Comparison of ENCODE assay signal across 30 cellular contexts in the genomic region with DNA sequence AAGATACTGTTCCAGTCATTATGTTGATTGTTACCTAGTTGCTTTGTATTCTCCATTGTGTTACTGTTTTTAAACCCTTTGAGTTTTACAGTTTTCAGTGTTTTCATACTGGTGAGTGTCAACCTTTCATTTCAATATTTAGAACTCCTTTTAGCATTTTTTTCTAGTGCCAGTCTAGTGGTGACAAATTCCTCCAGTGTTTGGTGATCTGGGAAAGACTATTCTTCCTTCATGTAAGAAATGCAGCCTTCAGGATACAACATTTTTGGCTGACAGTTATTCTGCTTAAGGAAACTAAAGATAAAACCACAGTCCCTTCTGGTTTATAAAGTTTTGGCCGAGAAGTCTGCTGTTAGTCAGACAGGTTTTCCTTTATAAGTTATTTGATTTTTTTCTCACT.
A peak's percentile ranks its signal among the peaks of the same experiment; 100 is the strongest.
DNase-seq lines count a peak whose midpoint lies in the region; ATAC-seq, FAIRE-seq and TF ChIP-seq lines count a peak whose summit lies in the region.
"Had no signal": no experiment of that assay in that cellular context is flagged by ENCODE, and none has a peak within 500 bp of the region (broad histone marks: within the 10 kb centered on the region; RNA-seq: fewer than 3 reads in every experiment).

No MANE protein-coding gene starts in this region.

- POLR2A ChIA-PET in HepG2 (lab: Yijun Ruan, JAX), result no interaction called here
- POLR2A ChIA-PET in HEK293 (lab: Yijun Ruan, JAX), result no interaction called here

- H3K4me1 ChIP-seq in HepG2 (ENCODE audit: insufficient read depth, low read length) (no peaks in the 10 kb centered on the region), right lobe of liver (no peaks in the 10 kb centered on the region), HEK293 (ENCODE audit: control insufficient read depth, insufficient read depth, low read length) (no peaks in the 10 kb centered on the region)
- H3K4me1 ChIP-seq: A549; BE2C; BLaER1; BLaER1 treated with 17β-estradiol and CSF1 and Interleukin-3, amounts not matched to agents 10 nM and 100 nM; Caco-2 had no signal

- no peak overlapping the region for H3K4me2 ChIP-seq in HepG2 (ENCODE audit: low read depth, low read length)
- H3K4me2 ChIP-seq: A549; BLaER1; BLaER1 treated with 17β-estradiol and CSF1 and Interleukin-3, amounts not matched to agents 10 nM and 100 nM had no signal

- H3K27ac ChIP-seq in HepG2 (ENCODE audit: extremely low read length, insufficient read depth, low read length) (no peak overlapping the region), right lobe of liver (no peak overlapping the region), HEK293 (ENCODE audit: extremely low read depth, low read depth, low read length) (no peak overlapping the region)
- H3K27ac ChIP-seq: 22Rv1; A549; BLaER1; BLaER1 treated with 17β-estradiol and CSF1 and Interleukin-3, amounts not matched to agents 10 nM and 100 nM; C4-2B had no signal

- WGBS in HepG2 (ENCODE audit: low lambda C conversion rate), result 0% methylated on average over 1 of the region's 1 CpG
- 29% methylated on average over 1 of the region's 1 CpG for WGBS in right lobe of liver (ENCODE audit: insufficient coverage, low coverage, low lambda C conversion rate, missing lambda C conversion rate)

- TF ChIP-seq CTCF in HepG2 (CRISPR knock-in tag; IDR thresholded peaks at IDR 0.05) (no peak), right lobe of liver (IDR thresholded peaks at IDR 0.05) (no peak), HEK293 (tag by site-specific recombination; IDR thresholded peaks at IDR 0.05) (no peak)

- no peak for ATAC-seq in HepG2
- ATAC-seq in right lobe of liver, result no peak
- ATAC-seq: A549; CD8-positive, alpha-beta T cell had no signal

- CTCF ChIA-PET in HepG2 (lab: Yijun Ruan, JAX; ENCODE audit: low intra/inter-chr PET ratio, low total read pairs), result no interaction called here
- CTCF ChIA-PET in HEK293 (lab: Yijun Ruan, JAX), result no interaction called here

- no peak for FAIRE-seq in HepG2 (lab: Jason Lieb, UNC)
- FAIRE-seq: A549, D721Med had no signal

- H3K36me3 ChIP-seq in HepG2 (replicated peaks in 1 of 2; ENCODE audit: control insufficient read depth in 1 of 2, insufficient read depth in 2 of 2, low read length in 2 of 2) (no peaks in the 10 kb centered on the region), right lobe of liver (no peaks in the 10 kb centered on the region), HEK293 (ENCODE audit: control insufficient read depth in 2 of 2, insufficient read depth in 1 of 2, low read length in 2 of 2) (no peaks in the 10 kb centered on the region)
- H3K36me3 ChIP-seq: BE2C; BLaER1; BLaER1 treated with 17β-estradiol and CSF1 and Interleukin-3, amounts not matched to agents 10 nM and 100 nM had no signal

- H3K9me3 ChIP-seq in HepG2 (ENCODE audit: low read length), result peaks cover 86% of the 10 kb centered on the region
- no peaks in the 10 kb centered on the region for H3K9me3 ChIP-seq in right lobe of liver
- H3K9me3 ChIP-seq in HEK293 (ENCODE audit: control insufficient read depth, insufficient read depth, low read depth, low read length), result no peaks in the 10 kb centered on the region
- H3K9me3 ChIP-seq: BE2C had no signal

- no peak overlapping the region for H3K4me3 ChIP-seq in HepG2 (replicated peaks in 1 of 3; ENCODE audit: insufficient read depth in 1 of 3, low read depth in 2 of 3, low read length in 3 of 3)
- no peak overlapping the region for H3K4me3 ChIP-seq in right lobe of liver
- H3K4me3 ChIP-seq in HEK293 (ENCODE audit: low read depth, low read length), result no peak overlapping the region
- H3K4me3 ChIP-seq: A549; BLaER1; BLaER1 treated with 17β-estradiol and CSF1 and Interleukin-3, amounts not matched to agents 10 nM and 100 nM had no signal

- in situ Hi-C loops in HepG2 (cut with HindIII; ENCODE audit: extremely low pct_ligation_motif_present, low pct_unique_long_range_greater_than_20kb), result no loop called here

- no peak for TF ChIP-seq RAD21 in HepG2 (CRISPR knock-in tag; IDR thresholded peaks at IDR 0.05)

- BruUV-seq in HepG2 (replicated peaks; lab: Mats Ljungman, UMichigan), result no TSS peak

- TF ChIP-seq POLR2A in HepG2 (IDR thresholded peaks at IDR 0.05; ENCODE audit: insufficient read depth in 1 of 2, low read depth in 2 of 2, low read length in 2 of 2) (no peak), right lobe of liver (IDR thresholded peaks at IDR 0.05) (no peak)

- intact Hi-C loops in HepG2 (cut with micrococcal nuclease; ENCODE audit: unreplicated experiment) (no loop called here), right lobe of liver (cut with DNase I) (no loop called here), head of caudate nucleus (cut with DNase I) (no loop called here)

- H3K9ac ChIP-seq in HepG2 (ENCODE audit: insufficient read depth, low read depth, low read length), result no peak overlapping the region
- H3K9ac ChIP-seq: BLaER1; BLaER1 treated with 17β-estradiol and CSF1 and Interleukin-3, amounts not matched to agents 10 nM and 100 nM had no signal

- H2AFZ ChIP-seq in HepG2 (ENCODE audit: low read length), result no peak overlapping the region

- TF ChIP-seq EP300 in HepG2 (IDR thresholded peaks at IDR 0.05; ENCODE audit: low read depth in 2 of 2, low read length in 2 of 2) (no peak), HepG2 (CRISPR knock-in tag; IDR thresholded peaks at IDR 0.05; ENCODE audit: borderline replicate concordance) (no peak)

- H3K27me3 ChIP-seq in HepG2 (ENCODE audit: control insufficient read depth in 1 of 2, insufficient read depth in 2 of 2, low read length in 2 of 2) (no peaks in the 10 kb centered on the region), right lobe of liver (no peaks in the 10 kb centered on the region)
- H3K27me3 ChIP-seq: BE2C; BLaER1; BLaER1 treated with 17β-estradiol and CSF1 and Interleukin-3, amounts not matched to agents 10 nM and 100 nM had no signal

- no peaks in the 10 kb centered on the region for H3K79me2 ChIP-seq in HepG2 (ENCODE audit: insufficient read depth, low read length)

- no peak for DNase-seq in HepG2 (ENCODE audit: low spot score)
- no peak for DNase-seq in right lobe of liver
- no peak for DNase-seq in head of caudate nucleus
- DNase-seq: 8988T; ACHN; AML-193; BE2C; C1 segment of cervical spinal cord; Caco-2; Calu3; CD4-positive, alpha-beta memory T cell; CD4-positive, alpha-beta T cell; CD4-positive, CD25-positive, alpha-beta regulatory T cell; CD8-positive, alpha-beta memory T cell; CD8-positive, alpha-beta T cell; COR-L47; DMS 273 treated with DMSO at 0.1 percent for 48 hours; DMS153; DMS53; DMS79; DMS79 treated with DMSO at 0.1 percent for 48 hours; DND-41; EL had no signal

- no peaks in the 10 kb centered on the region for H4K20me1 ChIP-seq in HepG2 (ENCODE audit: insufficient read depth, low read length)
- H4K20me1 ChIP-seq: BLaER1; BLaER1 treated with 17β-estradiol and CSF1 and Interleukin-3, amounts not matched to agents 10 nM and 100 nM had no signal

TF ChIP-seq in HepG2, 621 proteins besides CTCF, POLR2A, EP300 and RAD21:
- TF ChIP-seq, protein P1, sequence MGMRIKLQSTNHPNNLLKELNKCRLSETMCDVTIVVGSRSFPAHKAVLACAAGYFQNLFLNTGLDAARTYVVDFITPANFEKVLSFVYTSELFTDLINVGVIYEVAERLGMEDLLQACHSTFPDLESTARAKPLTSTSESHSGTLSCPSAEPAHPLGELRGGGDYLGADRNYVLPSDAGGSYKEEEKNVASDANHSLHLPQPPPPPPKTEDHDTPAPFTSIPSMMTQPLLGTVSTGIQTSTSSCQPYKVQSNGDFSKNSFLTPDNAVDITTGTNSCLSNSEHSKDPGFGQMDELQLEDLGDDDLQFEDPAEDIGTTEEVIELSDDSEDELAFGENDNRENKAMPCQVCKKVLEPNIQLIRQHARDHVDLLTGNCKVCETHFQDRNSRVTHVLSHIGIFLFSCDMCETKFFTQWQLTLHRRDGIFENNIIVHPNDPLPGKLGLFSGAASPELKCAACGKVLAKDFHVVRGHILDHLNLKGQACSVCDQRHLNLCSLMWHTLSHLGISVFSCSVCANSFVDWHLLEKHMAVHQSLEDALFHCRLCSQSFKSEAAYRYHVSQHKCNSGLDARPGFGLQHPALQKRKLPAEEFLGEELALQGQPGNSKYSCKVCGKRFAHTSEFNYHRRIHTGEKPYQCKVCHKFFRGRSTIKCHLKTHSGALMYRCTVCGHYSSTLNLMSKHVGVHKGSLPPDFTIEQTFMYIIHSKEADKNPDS (CRISPR knock-in tag; IDR thresholded peaks at IDR 0.05), result no peak
- TF ChIP-seq ZNF337 (CRISPR knock-in tag; IDR thresholded peaks at IDR 0.05; ENCODE audit: borderline replicate concordance, low read depth), result peak; percentile 45; the same call in 1 of the 2 replicates

TF ChIP-seq in HEK293, 187 proteins besides CTCF, POLR2A, EP300 and RAD21:
- TF ChIP-seq ZNF654 (tag by site-specific recombination; IDR thresholded peaks at IDR 0.05; ENCODE audit: low read depth) (no peak), SP3 (tag by site-specific recombination; IDR thresholded peaks at IDR 0.05) (no peak), SETDB1 (IDR thresholded peaks at IDR 0.05; ENCODE audit: insufficient read length, low read length) (peak; percentile 98), ZNF24 (tag by site-specific recombination; IDR thresholded peaks at IDR 0.05) (no peak), REPIN1 (tag by site-specific recombination; IDR thresholded peaks at IDR 0.05; ENCODE audit: low read depth) (no peak), ZNF19 (tag by site-specific recombination; IDR thresholded peaks at IDR 0.05; ENCODE audit: low read depth) (no peak), ZBTB21 (tag by site-specific recombination; IDR thresholded peaks at IDR 0.05) (no peak)
- TF ChIP-seq, protein P2, sequence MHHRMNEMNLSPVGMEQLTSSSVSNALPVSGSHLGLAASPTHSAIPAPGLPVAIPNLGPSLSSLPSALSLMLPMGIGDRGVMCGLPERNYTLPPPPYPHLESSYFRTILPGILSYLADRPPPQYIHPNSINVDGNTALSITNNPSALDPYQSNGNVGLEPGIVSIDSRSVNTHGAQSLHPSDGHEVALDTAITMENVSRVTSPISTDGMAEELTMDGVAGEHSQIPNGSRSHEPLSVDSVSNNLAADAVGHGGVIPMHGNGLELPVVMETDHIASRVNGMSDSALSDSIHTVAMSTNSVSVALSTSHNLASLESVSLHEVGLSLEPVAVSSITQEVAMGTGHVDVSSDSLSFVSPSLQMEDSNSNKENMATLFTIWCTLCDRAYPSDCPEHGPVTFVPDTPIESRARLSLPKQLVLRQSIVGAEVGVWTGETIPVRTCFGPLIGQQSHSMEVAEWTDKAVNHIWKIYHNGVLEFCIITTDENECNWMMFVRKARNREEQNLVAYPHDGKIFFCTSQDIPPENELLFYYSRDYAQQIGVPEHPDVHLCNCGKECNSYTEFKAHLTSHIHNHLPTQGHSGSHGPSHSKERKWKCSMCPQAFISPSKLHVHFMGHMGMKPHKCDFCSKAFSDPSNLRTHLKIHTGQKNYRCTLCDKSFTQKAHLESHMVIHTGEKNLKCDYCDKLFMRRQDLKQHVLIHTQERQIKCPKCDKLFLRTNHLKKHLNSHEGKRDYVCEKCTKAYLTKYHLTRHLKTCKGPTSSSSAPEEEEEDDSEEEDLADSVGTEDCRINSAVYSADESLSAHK (tag by site-specific recombination; IDR thresholded peaks at IDR 0.05), result no peak
TF ChIP-seq in HEK293: peak in this region for 1.

Comparison
In these comparisons a context has a peak if more than half of its experiments do, and no peak if none do; other contexts are left out.
1. Of the 63 proteins assayed by ChIP-seq in both HepG2 and HEK293: peak only in HepG2: none; only in HEK293: SETDB1; in both: none; in neither: 62.